ENCODE assay signal across 27 cellular contexts in the genomic region with DNA sequence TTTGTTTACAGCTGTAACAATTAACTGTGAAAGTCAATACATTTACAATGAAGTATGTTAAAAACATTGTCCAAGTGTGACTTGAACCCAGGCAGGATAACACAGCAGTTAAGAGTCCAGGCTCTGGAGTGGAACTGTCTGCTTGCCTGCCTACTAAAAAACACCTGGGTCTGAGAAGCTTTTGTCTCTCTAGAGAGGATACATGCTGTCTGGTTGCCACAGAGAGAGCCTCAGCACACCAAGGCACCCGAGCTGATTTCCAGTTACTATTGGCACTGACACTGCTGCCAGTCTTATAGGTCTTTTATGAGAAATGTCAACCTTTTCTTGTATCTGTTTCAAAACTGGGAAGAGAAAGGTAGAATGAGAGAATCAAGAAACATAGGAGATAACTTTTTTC.
"Had no signal": no experiment of that assay in that cellular context is flagged by ENCODE, and none has a peak within 500 bp of the region (broad histone marks: within the 10 kb centered on the region; RNA-seq: fewer than 3 reads in every experiment).

No MANE protein-coding gene starts in this region.

- H3K9me3 Mint-ChIP-seq: activated CD4-positive, alpha-beta memory T cell treated with anti-CD3 and anti-CD28 coated beads for 36 hours; activated CD4-positive, alpha-beta T cell treated with anti-CD3 and anti-CD28 coated beads, Interleukin-2, amount 10 ng/mL, durations not matched to agents 7 days and 5 days; activated naive CD4-positive, alpha-beta T cell treated with anti-CD3 and anti-CD28 coated beads, Interleukin-2, amount 10 ng/mL, durations not matched to agents 7 days and 5 days; activated naive CD8-positive, alpha-beta T cell treated with anti-CD3 and anti-CD28 coated beads for 36 hours; activated T-cell treated with anti-CD3 and anti-CD28 coated beads, Interleukin-2, amount 50 U/mL, for 4 hours; T-cell had no signal

- H3K4me1 Mint-ChIP-seq: activated CD4-positive, alpha-beta T cell treated with anti-CD3 and anti-CD28 coated beads, Interleukin-2, amount 10 ng/mL, durations not matched to agents 7 days and 5 days; activated naive CD4-positive, alpha-beta T cell treated with anti-CD3 and anti-CD28 coated beads, Interleukin-2, amount 10 ng/mL, durations not matched to agents 7 days and 5 days; activated naive CD8-positive, alpha-beta T cell treated with anti-CD3 and anti-CD28 coated beads for 36 hours; T-cell had no signal

- H3K4me3 Mint-ChIP-seq: activated CD4-positive, alpha-beta memory T cell treated with anti-CD3 and anti-CD28 coated beads for 36 hours; activated CD4-positive, alpha-beta T cell treated with anti-CD3 and anti-CD28 coated beads, Interleukin-2, amount 10 ng/mL, durations not matched to agents 7 days and 5 days; activated naive CD4-positive, alpha-beta T cell treated with anti-CD3 and anti-CD28 coated beads, Interleukin-2, amount 10 ng/mL, durations not matched to agents 7 days and 5 days; activated naive CD8-positive, alpha-beta T cell treated with anti-CD3 and anti-CD28 coated beads for 36 hours; activated T-cell treated with anti-CD3 and anti-CD28 coated beads, Interleukin-2, amount 50 U/mL, for 4 hours; T-cell had no signal

- H3K27ac Mint-ChIP-seq: activated CD4-positive, alpha-beta memory T cell treated with anti-CD3 and anti-CD28 coated beads for 36 hours; activated CD4-positive, alpha-beta T cell treated with anti-CD3 and anti-CD28 coated beads, Interleukin-2, amount 10 ng/mL, durations not matched to agents 7 days and 5 days; activated naive CD4-positive, alpha-beta T cell treated with anti-CD3 and anti-CD28 coated beads, Interleukin-2, amount 10 ng/mL, durations not matched to agents 7 days and 5 days; activated naive CD8-positive, alpha-beta T cell treated with anti-CD3 and anti-CD28 coated beads for 36 hours; T-cell had no signal

- ATAC-seq: activated T-cell treated with anti-CD3 and anti-CD28 coated beads, Interleukin-2, amount 50 U/mL, for 4 hours; Panc1; Right ventricle myocardium inferior; T-cell had no signal

- H3K36me3 Mint-ChIP-seq: activated CD4-positive, alpha-beta memory T cell treated with anti-CD3 and anti-CD28 coated beads for 36 hours; activated naive CD4-positive, alpha-beta T cell treated with anti-CD3 and anti-CD28 coated beads, Interleukin-2, amount 10 ng/mL, durations not matched to agents 7 days and 5 days; activated naive CD8-positive, alpha-beta T cell treated with anti-CD3 and anti-CD28 coated beads for 36 hours; T-cell had no signal

- DNase-seq: activated CD4-positive, alpha-beta memory T cell treated with anti-CD3 and anti-CD28 coated beads for 36 hours; activated CD4-positive, alpha-beta T cell treated with anti-CD3 and anti-CD28 coated beads, Interleukin-2, amount 10 ng/mL, durations not matched to agents 7 days and 5 days; activated CD4-positive, CD25-positive, alpha-beta regulatory T cell; activated CD8-positive, alpha-beta memory T cell treated with anti-CD3 and anti-CD28 coated beads for 24 hours; activated effector memory CD4-positive, alpha-beta T cell treated with anti-CD3 and anti-CD28 coated beads, Interleukin-2, amount 50 U/mL, for 16 hours; activated naive CD4-positive, alpha-beta T cell treated with anti-CD3 and anti-CD28 coated beads, Interleukin-2, amount 10 ng/mL, durations not matched to agents 7 days and 5 days; activated naive CD8-positive, alpha-beta T cell treated with anti-CD3 and anti-CD28 coated beads for 36 hours; activated T-cell treated with anti-CD3 and anti-CD28 coated beads, Interleukin-2, amount 50 U/mL, for 4 hours; adrenal gland; anterior cingulate cortex; caudate nucleus; MG63; MV-4-11; NCI-H1092 treated with DMSO at 0.1 percent for 48 hours; NCI-H1417 treated with DMSO at 0.1 percent for 48 hours; NCI-H1694; NCI-H2029; NCI-H2107; NCI-H446 treated with DMSO at 0.1 percent for 48 hours; NCI-H69; OCI-M1; RPMI8226; T-cell; T-helper 2 cell; T1000 had no signal
